ENCODE assay signal across 30 cellular contexts in genomic region chr5:23825196-23825595, GRCh38.
"Had no signal": no experiment of that assay in that cellular context is flagged by ENCODE, and none has a peak within 500 bp of the region (broad histone marks: within the 10 kb centered on the region; RNA-seq: fewer than 3 reads in every experiment).

No MANE protein-coding gene starts in this region.

- FAIRE-seq: keratinocyte had no signal

- H3K4me1 ChIP-seq: left lung, lower lobe of right lung, prostate gland, stomach, testis, thyroid gland, transverse colon, upper lobe of left lung, vagina had no signal

- ATAC-seq: left colon; left lung; lower lobe of right lung; natural killer cell; right cardiac atrium; sciatic nerve; stimulated activated naive B cell treated with anti-CD40 and anti-IgM and Interleukin-4, amounts not matched to agents 10 μg/mL and 1 μg/mL and 100 μg/mL, for 72 hours; stimulated activated naive CD8-positive, alpha-beta T cell treated with anti-CD3 and anti-CD28 coated beads, Interleukin-15, Interleukin-2, amounts not matched to agents 100 U/mL and 50 U/mL, for 24 hours had no signal

- H3K4me3 ChIP-seq: left lung, lower lobe of right lung, neural progenitor cell, prostate gland, skin epidermis, stomach, testis, thyroid gland, transverse colon, upper lobe of left lung, vagina had no signal

- H3K27ac ChIP-seq: left lung, lower lobe of right lung, neural progenitor cell, neutrophil, prostate gland, skin epidermis, stomach, testis, thyroid gland, transverse colon, upper lobe of left lung, vagina had no signal

- H3K9me3 ChIP-seq: left lung, lower lobe of right lung, neutrophil, prostate gland, stomach, testis, thyroid gland, transverse colon, upper lobe of left lung, vagina had no signal

- H3K36me3 ChIP-seq: left lung, lower lobe of right lung, neural progenitor cell, neutrophil, prostate gland, stomach, thyroid gland, transverse colon, upper lobe of left lung, vagina had no signal

- H3K4me2 ChIP-seq: neural progenitor cell had no signal

- H3K27me3 ChIP-seq: left lung, neural progenitor cell, neutrophil, stomach, testis, thyroid gland, transverse colon, upper lobe of left lung, vagina had no signal

- H3K9ac ChIP-seq: neural progenitor cell had no signal

- H2AFZ ChIP-seq: neural progenitor cell had no signal

- DNase-seq: hippocampal formation; left colon; left lung; lower lobe of right lung; mammary epithelial cell; mesenchymal stem cell; naive B cell; natural killer cell; nephron progenitor cell; occipital lobe; retina; right cardiac atrium; stimulated activated CD4-positive, alpha-beta T cell treated with anti-CD3 and anti-CD28 coated beads, Interleukin-12 subunit alpha, Interleukin-12 subunit beta, amount 100 ng/mL, for 4 hours; stimulated activated CD4-positive, alpha-beta T cell treated with anti-CD3 and anti-CD28 coated beads, Interleukin-15, amount 100 ng/mL, for 24 hours; stimulated activated CD4-positive, alpha-beta T cell treated with anti-CD3 and anti-CD28 coated beads, Interleukin-2, amount 100 ng/mL, for 24 hours; stimulated activated CD4-positive, alpha-beta T cell treated with anti-CD3 and anti-CD28 coated beads, Interleukin-4, amount 100 ng/mL, for 1 hour; stimulated activated naive B cell treated with anti-CD40 and anti-IgM and Interleukin-4, amounts not matched to agents 10 μg/mL and 1 μg/mL and 100 μg/mL, for 72 hours; stimulated activated naive CD8-positive, alpha-beta T cell treated with anti-CD3 and anti-CD28 coated beads, Interleukin-15, Interleukin-2, amounts not matched to agents 100 U/mL and 50 U/mL, for 24 hours; stomach; testis; thyroid gland; transverse colon; upper lobe of left lung had no signal
